22 cellular contexts compared by ENCODE assay signal in the genomic region with DNA sequence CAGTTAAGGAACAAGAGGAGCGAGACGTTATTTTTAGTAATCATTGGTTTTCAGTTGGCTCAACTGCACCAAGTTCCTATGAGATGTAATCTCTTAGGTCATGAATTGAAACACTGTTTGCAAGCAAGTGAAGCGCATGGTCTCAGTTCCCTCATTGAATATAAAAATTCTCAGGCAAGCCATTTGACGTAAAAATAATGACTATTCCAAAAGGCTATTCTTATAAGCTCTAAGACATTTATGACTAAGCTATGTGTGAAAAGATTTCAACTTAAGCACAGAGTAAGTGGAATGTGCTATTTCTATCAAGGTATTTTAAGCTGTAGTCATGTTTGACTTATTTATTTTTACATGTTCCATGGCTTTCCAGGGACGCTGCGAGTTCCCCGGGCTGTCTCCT.
"Had no signal": no experiment of that assay in that cellular context is flagged by ENCODE, and none has a peak within 500 bp of the region (broad histone marks: within the 10 kb centered on the region; RNA-seq: fewer than 3 reads in every experiment).

No MANE protein-coding gene starts in this region.

- DNase-seq: dermis blood vessel endothelial cell; endodermal cell; erythroblast; foreskin keratinocyte; immature natural killer cell; kidney; left cardiac atrium; left ventricle myocardium inferior; lower lobe of right lung; naive B cell; right lobe of liver; stimulated activated CD4-positive, alpha-beta T cell treated with anti-CD3 and anti-CD28 coated beads, Interleukin-2, amount 100 ng/mL, for 24 hours; stimulated activated CD4-positive, alpha-beta T cell treated with anti-CD3 and anti-CD28 coated beads, Interleukin-4, amount 100 ng/mL, for 4 hours; stimulated activated naive B cell treated with anti-CD40 and anti-IgM and Interleukin-4, amounts not matched to agents 10 μg/mL and 1 μg/mL and 100 μg/mL, for 72 hours; stimulated activated naive CD8-positive, alpha-beta T cell treated with anti-CD3 and anti-CD28 coated beads, Interleukin-15, amount 100 ng/mL, for 72 hours; substantia nigra; thyroid gland; upper lobe of left lung; uterus had no signal

- H3K27me3 Mint-ChIP-seq: stimulated activated naive B cell treated with anti-CD40 and anti-IgM and Interleukin-4, amounts not matched to agents 10 μg/mL and 1 μg/mL and 100 μg/mL, for 72 hours had no signal

- H3K36me3 Mint-ChIP-seq: immature natural killer cell; memory B cell; mesothelial cell of epicardium; naive B cell; stimulated activated naive B cell treated with anti-CD40 and anti-IgM and Interleukin-4, amounts not matched to agents 10 μg/mL and 1 μg/mL and 100 μg/mL, for 72 hours had no signal

- H3K9me3 Mint-ChIP-seq: immature natural killer cell; stimulated activated naive B cell treated with anti-CD40 and anti-IgM and Interleukin-4, amounts not matched to agents 10 μg/mL and 1 μg/mL and 100 μg/mL, for 72 hours; stimulated activated naive CD8-positive, alpha-beta T cell treated with anti-CD3 and anti-CD28 coated beads, Interleukin-15, amount 100 ng/mL, for 72 hours had no signal

- H3K27ac Mint-ChIP-seq: endodermal cell; immature natural killer cell; memory B cell; mesothelial cell of epicardium; naive B cell; nephron; stimulated activated naive B cell treated with anti-CD40 and anti-IgM and Interleukin-4, amounts not matched to agents 10 μg/mL and 1 μg/mL and 100 μg/mL, for 72 hours; stimulated activated naive CD8-positive, alpha-beta T cell treated with anti-CD3 and anti-CD28 coated beads, Interleukin-15, amount 100 ng/mL, for 72 hours had no signal

- H3K4me3 Mint-ChIP-seq: endodermal cell; immature natural killer cell; memory B cell; mesothelial cell of epicardium; naive B cell; nephron; stimulated activated naive B cell treated with anti-CD40 and anti-IgM and Interleukin-4, amounts not matched to agents 10 μg/mL and 1 μg/mL and 100 μg/mL, for 72 hours; stimulated activated naive CD8-positive, alpha-beta T cell treated with anti-CD3 and anti-CD28 coated beads, Interleukin-15, amount 100 ng/mL, for 72 hours had no signal

- H3K4me1 Mint-ChIP-seq: immature natural killer cell; memory B cell; mesothelial cell of epicardium; naive B cell; nephron; stimulated activated naive B cell treated with anti-CD40 and anti-IgM and Interleukin-4, amounts not matched to agents 10 μg/mL and 1 μg/mL and 100 μg/mL, for 72 hours; stimulated activated naive CD8-positive, alpha-beta T cell treated with anti-CD3 and anti-CD28 coated beads, Interleukin-15, amount 100 ng/mL, for 72 hours had no signal
